8 cellular contexts compared by ENCODE assay signal in genomic region chr3:98732239-98733054, GRCh38. TPM values are rescaled to one million over a fixed set of nuclear protein-coding genes. Genes with fewer than 3 reads are reported as not detected.
DNase-seq lines count a peak whose midpoint lies in the region; ATAC-seq and TF ChIP-seq lines count a peak whose summit lies in the region.

No MANE protein-coding gene starts in this region.

- TF ChIP-seq CTCF in HEK293 (tag by site-specific recombination; IDR thresholded peaks at IDR 0.05) (no peak), heart left ventricle (IDR thresholded peaks at IDR 0.05) (peak in 1 of 12 donors; percentile 3)

- 0 to 1% (median 1%) methylated on average over 37 to 80 of the region's 80 CpGs for WGBS in heart left ventricle, 4 donors

- CTCF ChIA-PET in HEK293 (lab: Yijun Ruan, JAX), result interaction anchor here (0.5 to 0.9 kb wide), 2 partner anchors 135 to 250 kb away, joined by 3 read pairs; no protein-coding TSS in a partner anchor

- H3K9me3 ChIP-seq in HEK293 (ENCODE audit: control insufficient read depth, insufficient read depth, low read depth, low read length), result no peaks in the 10 kb centered on the region
- H3K9me3 ChIP-seq in heart left ventricle, result no peaks in the 10 kb centered on the region

- POLR2A ChIA-PET in HEK293 (lab: Yijun Ruan, JAX), result interaction anchor here (0.7 to 1.3 kb wide), 4 partner anchors 18 to 673 kb away, joined by 3 to 4 read pairs (median 3); no protein-coding TSS in a partner anchor

- H3K4me3 Mint-ChIP-seq in activated naive CD8-positive, alpha-beta T cell treated with anti-CD3 and anti-CD28 coated beads for 36 hours, result peak overlapping the region; percentile 71

- H3K27ac Mint-ChIP-seq in activated naive CD8-positive, alpha-beta T cell treated with anti-CD3 and anti-CD28 coated beads for 36 hours, result no peak overlapping the region

- DNase-seq in activated CD4-positive, alpha-beta T cell treated with anti-CD3 and anti-CD28 coated beads for 48 hours, result peak; percentile 22
- DNase-seq in activated CD4-positive, alpha-beta T cell treated with anti-CD3 and anti-CD28 coated beads, Interleukin-2, amount 50 U/mL, for 4 hours, result no peak
- peak; percentile 26 for DNase-seq in NCI-H1105 (lab: John Stamatoyannopoulos, UW)
- DNase-seq in activated naive CD8-positive, alpha-beta T cell treated with anti-CD3 and anti-CD28 coated beads for 36 hours, result peak; percentile 19
- peak; percentile 69 to 83 (median 72) for DNase-seq in heart left ventricle
- DNase-seq in occipital lobe (lab: John Stamatoyannopoulos, UW), result peak; percentile 66

- H3K4me3 ChIP-seq in HEK293 (ENCODE audit: low read depth, low read length) (peak overlapping the region; percentile 78), heart left ventricle (peak overlapping the region; percentile 66 to 99 (median 90))

- no peaks in the 10 kb centered on the region for H3K27me3 ChIP-seq in heart left ventricle

- no peaks in the 10 kb centered on the region for H3K36me3 ChIP-seq in HEK293 (ENCODE audit: control insufficient read depth in 2 of 2, insufficient read depth in 1 of 2, low read length in 2 of 2)
- no peaks in the 10 kb centered on the region for H3K36me3 ChIP-seq in heart left ventricle

- H3K4me1 Mint-ChIP-seq in activated naive CD8-positive, alpha-beta T cell treated with anti-CD3 and anti-CD28 coated beads for 36 hours, result peaks cover 17% of the 10 kb centered on the region

- H3K36me3 Mint-ChIP-seq in activated naive CD8-positive, alpha-beta T cell treated with anti-CD3 and anti-CD28 coated beads for 36 hours, result no peaks in the 10 kb centered on the region

- intact Hi-C loops in heart left ventricle (cut with DNase I), result loop anchor here (2.0 to 10.0 kb wide), 9 partner anchors 32 to 80 kb away; no protein-coding TSS in a partner anchor

- ATAC-seq in heart left ventricle (peak; percentile 66 to 83 (median 80)), HG03571 (IDR thresholded peaks at IDR 0.05; ENCODE audit: unreplicated experiment) (no peak)

- H3K27me3 Mint-ChIP-seq in activated naive CD8-positive, alpha-beta T cell treated with anti-CD3 and anti-CD28 coated beads for 36 hours, result peaks cover 77% of the 10 kb centered on the region

- H3K27ac ChIP-seq in HEK293 (ENCODE audit: extremely low read depth, low read depth, low read length) (peak overlapping the region; percentile 89), heart left ventricle (peak overlapping the region; percentile 80 to 98 (median 92))

- peak in 1 of 2 donors; percentile 65 for TF ChIP-seq POLR2A in heart left ventricle (IDR thresholded peaks at IDR 0.05)

- no peaks in the 10 kb centered on the region for H3K9me3 Mint-ChIP-seq in activated naive CD8-positive, alpha-beta T cell treated with anti-CD3 and anti-CD28 coated beads for 36 hours

- H3K4me1 ChIP-seq in HEK293 (ENCODE audit: control insufficient read depth, insufficient read depth, low read length), result peaks cover 2% of the 10 kb centered on the region; the same call in 1 of the 2 replicates
- peaks cover 0 to 40% (median 17%) of the 10 kb centered on the region in 12 donors for H3K4me1 ChIP-seq in heart left ventricle

TF ChIP-seq in HEK293, 187 proteins besides CTCF, POLR2A, EP300 and RAD21 (continues in another document):
- TF ChIP-seq, protein P1, sequence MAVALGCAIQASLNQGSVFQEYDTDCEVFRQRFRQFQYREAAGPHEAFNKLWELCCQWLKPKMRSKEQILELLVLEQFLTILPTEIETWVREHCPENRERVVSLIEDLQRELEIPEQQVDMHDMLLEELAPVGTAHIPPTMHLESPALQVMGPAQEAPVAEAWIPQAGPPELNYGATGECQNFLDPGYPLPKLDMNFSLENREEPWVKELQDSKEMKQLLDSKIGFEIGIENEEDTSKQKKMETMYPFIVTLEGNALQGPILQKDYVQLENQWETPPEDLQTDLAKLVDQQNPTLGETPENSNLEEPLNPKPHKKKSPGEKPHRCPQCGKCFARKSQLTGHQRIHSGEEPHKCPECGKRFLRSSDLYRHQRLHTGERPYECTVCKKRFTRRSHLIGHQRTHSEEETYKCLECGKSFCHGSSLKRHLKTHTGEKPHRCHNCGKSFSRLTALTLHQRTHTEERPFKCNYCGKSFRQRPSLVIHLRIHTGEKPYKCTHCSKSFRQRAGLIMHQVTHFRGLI (tag by site-specific recombination; IDR thresholded peaks at IDR 0.05), result no peak
- peak; percentile 66; the same call in 1 of the 2 replicates for TF ChIP-seq SP7 (tag by site-specific recombination; IDR thresholded peaks at IDR 0.05)
- TF ChIP-seq ZNF561 (tag by site-specific recombination; IDR thresholded peaks at IDR 0.05; ENCODE audit: borderline replicate concordance), result no peak
- peak; percentile 76 for TF ChIP-seq ZNF398 (tag by site-specific recombination; IDR thresholded peaks at IDR 0.05)
- peak; percentile 58; the same call in 1 of the 2 replicates for TF ChIP-seq KLF17 (tag by site-specific recombination; IDR thresholded peaks at IDR 0.05)
- TF ChIP-seq ZNF169 (tag by site-specific recombination; IDR thresholded peaks at IDR 0.05), result no peak
- no peak for TF ChIP-seq ZNF19 (tag by site-specific recombination; IDR thresholded peaks at IDR 0.05; ENCODE audit: low read depth)
- no peak for TF ChIP-seq FEZF1 (tag by site-specific recombination; IDR thresholded peaks at IDR 0.05)
- peak; percentile 45; the same call in 1 of the 2 replicates for TF ChIP-seq ZBTB11 (tag by site-specific recombination; conservative IDR thresholded peaks at IDR 0.05; ENCODE audit: low read depth)
- TF ChIP-seq ZNF654 (tag by site-specific recombination; IDR thresholded peaks at IDR 0.05; ENCODE audit: low read depth), result no peak
- no peak for TF ChIP-seq ZNF830 (tag by site-specific recombination; IDR thresholded peaks at IDR 0.05; ENCODE audit: low read depth)
- TF ChIP-seq ZNF140 (tag by site-specific recombination; IDR thresholded peaks at IDR 0.05), result no peak
- TF ChIP-seq ZNF664 (tag by site-specific recombination; IDR thresholded peaks at IDR 0.05), result no peak
- no peak for TF ChIP-seq ZNF610 (tag by site-specific recombination; IDR thresholded peaks at IDR 0.05; ENCODE audit: borderline replicate concordance)
- TF ChIP-seq ZBTB1 (tag by site-specific recombination; IDR thresholded peaks at IDR 0.05), result no peak
- no peak for TF ChIP-seq ZNF747 (tag by site-specific recombination; IDR thresholded peaks at IDR 0.05)
- peak; percentile 10; the same call in 1 of the 2 replicates for TF ChIP-seq KLF9 (tag by site-specific recombination; IDR thresholded peaks at IDR 0.05; ENCODE audit: low read depth)
- no peak for TF ChIP-seq ZSCAN23 (tag by site-specific recombination; IDR thresholded peaks at IDR 0.05)
- no peak for TF ChIP-seq KLF7 (tag by site-specific recombination; IDR thresholded peaks at IDR 0.05; ENCODE audit: borderline replicate concordance)

RNA-seq across cellular contexts. Expression of gene ST3GAL6, which starts 30.7 kb away (rescaled TPM):
- under 1 TPM; 0.28 to 0.58 TPM for total RNA-seq in activated naive CD8-positive, alpha-beta T cell treated with anti-CD3 and anti-CD28 coated beads for 36 hours
- total RNA-seq in heart left ventricle (10 to 100 TPM; 35.3 to 91.1 (median 64.5) TPM), occipital lobe (35.6 TPM)
- 10 to 100 TPM; 37.3 to 95.9 TPM for polyA plus RNA-seq in heart left ventricle

Comparison
In these comparisons a context has a peak if more than half of its experiments do, and no peak if none do; other contexts are left out.
1. DNase-seq: peak in activated CD4-positive, alpha-beta T cell treated with anti-CD3 and anti-CD28 coated beads for 48 hours (single experiment), NCI-H1105 (single experiment), activated naive CD8-positive, alpha-beta T cell treated with anti-CD3 and anti-CD28 coated beads for 36 hours (single experiment), heart left ventricle (5 of 5) and occipital lobe (single experiment); none in activated CD4-positive, alpha-beta T cell treated with anti-CD3 and anti-CD28 coated beads, Interleukin-2, amount 50 U/mL, for 4 hours (0 of 2).
2. RNA of gene ST3GAL6, which starts 30.7 kb away (total RNA-seq): 35.3 to 91.1 TPM in heart left ventricle and 35.6 TPM in occipital lobe (single experiment); 0.28 to 0.58 TPM in activated naive CD8-positive, alpha-beta T cell treated with anti-CD3 and anti-CD28 coated beads for 36 hours; every median in the first group is over 10 times any median in the second.